Comparison of ENCODE assay signal across 29 cellular contexts in genomic region chr13:75691183-75691582, GRCh38. TPM values are rescaled to one million over a fixed set of nuclear protein-coding genes. Genes with fewer than 3 reads are reported as not detected.
DNase-seq lines count a peak whose midpoint lies in the region; ATAC-seq and TF ChIP-seq lines count a peak whose summit lies in the region.
"Had no signal": no experiment of that assay in that cellular context is flagged by ENCODE, and none has a peak within 500 bp of the region (broad histone marks: within the 10 kb centered on the region; RNA-seq: fewer than 3 reads in every experiment).

No MANE protein-coding gene starts in this region.

- H3K4me1 Mint-ChIP-seq in type B pancreatic cell (ENCODE audit: unreplicated experiment) (peaks cover 33% of the 10 kb centered on the region), glutamatergic neuron (ENCODE audit: low read depth, unreplicated experiment) (peaks cover 6% of the 10 kb centered on the region)
- H3K4me1 Mint-ChIP-seq: CD8-positive, alpha-beta memory T cell; neural crest cell had no signal

- H3K9me3 Mint-ChIP-seq in type B pancreatic cell (peaks cover 6% of the 10 kb centered on the region), glutamatergic neuron (ENCODE audit: unreplicated experiment) (peaks cover 2% of the 10 kb centered on the region)
- H3K9me3 Mint-ChIP-seq: activated T-helper 2 cell treated with anti-CD3 and anti-CD28 coated beads, Interferon-gamma antibody, Interleukin-2, Interleukin-4, amounts not matched to agents 10 μg/mL and 5 μg/mL and 100 μg/mL, durations not matched to agents 14 hours and 24 hours and 36 hours; CD8-positive, alpha-beta memory T cell; neural crest cell; stimulated activated naive CD8-positive, alpha-beta T cell treated with anti-CD3 and anti-CD28 coated beads, Interleukin-15, Interleukin-2, amounts not matched to agents 100 ng/mL and 50 ng/mL, for 24 hours had no signal

- no peak for TF ChIP-seq CTCF in fibroblast of villous mesenchyme (IDR thresholded peaks at IDR 0.05; ENCODE audit: insufficient read depth, low read depth, low read length)
- TF ChIP-seq CTCF in type B pancreatic cell (conservative IDR thresholded peaks at IDR 0.05), result no peak
- no peak for TF ChIP-seq CTCF in glutamatergic neuron (IDR thresholded peaks at IDR 0.05; ENCODE audit: partially characterized antibody, unreplicated experiment)

- no peak overlapping the region for H3K4me3 ChIP-seq in fibroblast of villous mesenchyme (ENCODE audit: low read depth, low read length)
- H3K4me3 ChIP-seq: lower lobe of right lung, right lobe of liver, tibial artery had no signal

- no peaks in the 10 kb centered on the region for H3K27me3 Mint-ChIP-seq in type B pancreatic cell
- H3K27me3 Mint-ChIP-seq in glutamatergic neuron (ENCODE audit: unreplicated experiment), result no peaks in the 10 kb centered on the region
- H3K27me3 Mint-ChIP-seq: activated naive CD8-positive, alpha-beta T cell; stimulated activated naive CD8-positive, alpha-beta T cell treated with anti-CD3 and anti-CD28 coated beads, Interleukin-15, Interleukin-2, amounts not matched to agents 100 ng/mL and 50 ng/mL, for 24 hours had no signal

- H3K4me3 Mint-ChIP-seq in type B pancreatic cell (no peak overlapping the region), glutamatergic neuron (ENCODE audit: unreplicated experiment) (no peak overlapping the region)
- H3K4me3 Mint-ChIP-seq: activated naive CD8-positive, alpha-beta T cell; CD8-positive, alpha-beta memory T cell; neural crest cell; stimulated activated naive CD8-positive, alpha-beta T cell treated with anti-CD3 and anti-CD28 coated beads, Interleukin-15, Interleukin-2, amounts not matched to agents 100 ng/mL and 50 ng/mL, for 24 hours had no signal

- DNase-seq in HCEC 1CT, result peak; percentile 40
- peak; percentile 66 for DNase-seq in amniotic epithelial cell (ENCODE audit: low read depth)
- DNase-seq in fibroblast of villous mesenchyme (ENCODE audit: low read depth), result peak; percentile 88
- DNase-seq in type B pancreatic cell (ENCODE audit: extremely low spot score, unreplicated experiment), result no peak
- DNase-seq in glutamatergic neuron, result no peak
- DNase-seq in NCI-H128 (lab: John Stamatoyannopoulos, UW; ENCODE audit: unreplicated experiment), result no peak
- DNase-seq: activated CD8-positive, alpha-beta memory T cell treated with anti-CD3 and anti-CD28 coated beads, Interleukin-2, amount 50 U/mL, for 48 hours; CD8-positive, alpha-beta memory T cell; cerebellar nuclear complex; DMS153; GF-D8; H7; hypothalamus; lower lobe of right lung; NCI-H1105 treated with DMSO at 0.1 percent for 48 hours; NCI-H2081 treated with DMSO at 0.1 percent for 48 hours; NCI-H345; NCI-H82; posterior cingulate gyrus; right lobe of liver; Right ventricle myocardium superior; stimulated activated CD4-positive, alpha-beta T cell treated with anti-CD3 and anti-CD28 coated beads, Interleukin-15, amount 100 ng/mL, for 24 hours; T-helper 9 cell; tibial artery had no signal

- no peak for ATAC-seq in HG02970 (IDR thresholded peaks at IDR 0.05; ENCODE audit: low FRiP score, unreplicated experiment)

- peak overlapping the region; percentile 51 for H3K27ac Mint-ChIP-seq in type B pancreatic cell
- H3K27ac Mint-ChIP-seq in glutamatergic neuron (ENCODE audit: unreplicated experiment), result no peak overlapping the region
- H3K27ac Mint-ChIP-seq: activated naive CD8-positive, alpha-beta T cell; activated T-helper 2 cell treated with anti-CD3 and anti-CD28 coated beads, Interferon-gamma antibody, Interleukin-2, Interleukin-4, amounts not matched to agents 10 μg/mL and 5 μg/mL and 100 μg/mL, durations not matched to agents 14 hours and 24 hours and 36 hours; stimulated activated naive CD8-positive, alpha-beta T cell treated with anti-CD3 and anti-CD28 coated beads, Interleukin-15, Interleukin-2, amounts not matched to agents 100 ng/mL and 50 ng/mL, for 24 hours had no signal

- H3K36me3 Mint-ChIP-seq in type B pancreatic cell (no peaks in the 10 kb centered on the region), glutamatergic neuron (ENCODE audit: unreplicated experiment) (no peaks in the 10 kb centered on the region)
- H3K36me3 Mint-ChIP-seq: activated naive CD8-positive, alpha-beta T cell had no signal

RNA-seq across cellular contexts. Expression of gene LMO7, which starts 55.1 kb away (rescaled TPM):
- total RNA-seq in fibroblast of villous mesenchyme, result 174 and 185 TPM in 2 replicates
- 73.3 and 253 TPM in 2 replicates for total RNA-seq in type B pancreatic cell (ENCODE audit: low replicate concordance)
- total RNA-seq in glutamatergic neuron (ENCODE audit: unreplicated experiment), result 5.0 TPM

Comparison
In these comparisons a context has a peak if more than half of its experiments do, and no peak if none do; other contexts are left out.
1. DNase-seq: peak in HCEC 1CT (single experiment), amniotic epithelial cell (single experiment) and fibroblast of villous mesenchyme (single experiment); none in type B pancreatic cell (single experiment), glutamatergic neuron (single experiment) and NCI-H128 (single experiment).
2. RNA of gene LMO7, which starts 55.1 kb away (total RNA-seq): 174 to 185 TPM in fibroblast of villous mesenchyme and 73.3 to 253 TPM in type B pancreatic cell; 5.0 TPM in glutamatergic neuron (single experiment); every median in the first group is over 10 times any median in the second.